ENCODE assay signal across 11 cellular contexts in genomic region chr16:83744521-83744981, GRCh38.
A peak's percentile ranks its signal among the peaks of the same experiment; 100 is the strongest.
DNase-seq lines count a peak whose midpoint lies in the region; ATAC-seq, FAIRE-seq and TF ChIP-seq lines count a peak whose summit lies in the region.
"Had no signal": no experiment of that assay in that cellular context is flagged by ENCODE, and none has a peak within 500 bp of the region (broad histone marks: within the 10 kb centered on the region; RNA-seq: fewer than 3 reads in every experiment).

No MANE protein-coding gene starts in this region.

- BruUV-seq in HepG2 (replicated peaks; lab: Mats Ljungman, UMichigan) = no TSS peak

- no peaks in the 10 kb centered on the region for H3K79me2 ChIP-seq in HepG2 (ENCODE audit: insufficient read depth, low read length)

- TF ChIP-seq EP300 in HepG2 (IDR thresholded peaks at IDR 0.05; ENCODE audit: low read depth in 2 of 2, low read length in 2 of 2) (no peak), HepG2 (CRISPR knock-in tag; IDR thresholded peaks at IDR 0.05; ENCODE audit: borderline replicate concordance) (no peak)

- DNase-seq in NCI-H82 (lab: John Stamatoyannopoulos, UW) (peak; percentile 1), NCI-H82 treated with DMSO at 0.1 percent for 48 hours (lab: John Stamatoyannopoulos, UW; ENCODE audit: unreplicated experiment) (no peak), ascending aorta (ENCODE audit: low spot score in 2 of 2) (peak; percentile 54 to 69), HepG2 (ENCODE audit: low spot score) (no peak), upper lobe of right lung (peak; percentile 67), DMS153 (lab: John Stamatoyannopoulos, UW) (no peak)
- DNase-seq in stimulated activated CD4-positive, alpha-beta T cell treated with anti-CD3 and anti-CD28 coated beads, Interleukin-1b, Interleukin-23, amount 100 ng/mL, for 48 hours = no peak
- no peak for DNase-seq in activated CD4-positive, CD25-positive, alpha-beta regulatory T cell treated with anti-CD3 and anti-CD28 coated beads, Interleukin-2, amount 50 U/mL, for 72 hours

- intact Hi-C loops in ascending aorta (cut with DNase I) = no loop called here
- intact Hi-C loops in HepG2 (cut with micrococcal nuclease; ENCODE audit: unreplicated experiment) = no loop called here
- intact Hi-C loops in upper lobe of right lung (cut with DNase I) = no loop called here

- H3K27ac ChIP-seq in ascending aorta (no peak overlapping the region), HepG2 (ENCODE audit: extremely low read length, insufficient read depth, low read length) (no peak overlapping the region), upper lobe of right lung (no peak overlapping the region)
- H3K27ac ChIP-seq: 22Rv1, thyroid gland had no signal

- H3K4me1 ChIP-seq in ascending aorta (no peaks in the 10 kb centered on the region), HepG2 (ENCODE audit: insufficient read depth, low read length) (no peaks in the 10 kb centered on the region), upper lobe of right lung (no peaks in the 10 kb centered on the region)
- H3K4me1 ChIP-seq: thyroid gland had no signal

- no peaks in the 10 kb centered on the region for H3K27me3 ChIP-seq in ascending aorta
- H3K27me3 ChIP-seq in HepG2 (ENCODE audit: control insufficient read depth in 1 of 2, insufficient read depth in 2 of 2, low read length in 2 of 2) = peaks cover 1 to 20% of the 10 kb centered on the region in 2 experiments; a peak in 4 of 5 replicates
- H3K27me3 ChIP-seq in upper lobe of right lung = no peaks in the 10 kb centered on the region
- H3K27me3 ChIP-seq: thyroid gland had no signal

- TF ChIP-seq CTCF in ascending aorta (IDR thresholded peaks at IDR 0.05) = no peak
- no peak for TF ChIP-seq CTCF in HepG2 (CRISPR knock-in tag; IDR thresholded peaks at IDR 0.05)
- TF ChIP-seq CTCF in upper lobe of right lung (IDR thresholded peaks at IDR 0.05) = no peak

- no peak overlapping the region for H3K9ac ChIP-seq in HepG2 (ENCODE audit: insufficient read depth, low read depth, low read length)

- H3K36me3 ChIP-seq in ascending aorta (peaks cover 3 to 15% of the 10 kb centered on the region in 2 donors), HepG2 (replicated peaks in 1 of 2; ENCODE audit: control insufficient read depth in 1 of 2, insufficient read depth in 2 of 2, low read length in 2 of 2) (no peaks in the 10 kb centered on the region), upper lobe of right lung (no peaks in the 10 kb centered on the region)
- H3K36me3 ChIP-seq: thyroid gland had no signal

- no peak overlapping the region for H3K4me3 ChIP-seq in ascending aorta
- no peak overlapping the region for H3K4me3 ChIP-seq in HepG2 (replicated peaks in 1 of 3; ENCODE audit: insufficient read depth in 1 of 3, low read depth in 2 of 3, low read length in 3 of 3)
- H3K4me3 ChIP-seq in upper lobe of right lung = no peak overlapping the region
- H3K4me3 ChIP-seq: thyroid gland had no signal

- H3K9me3 ChIP-seq in ascending aorta (no peaks in the 10 kb centered on the region), HepG2 (ENCODE audit: low read length) (no peaks in the 10 kb centered on the region), upper lobe of right lung (no peaks in the 10 kb centered on the region)
- H3K9me3 ChIP-seq: thyroid gland had no signal

- H4K20me1 ChIP-seq in HepG2 (ENCODE audit: insufficient read depth, low read length) = no peaks in the 10 kb centered on the region

- CTCF ChIA-PET in HepG2 (lab: Yijun Ruan, JAX; ENCODE audit: low intra/inter-chr PET ratio, low total read pairs) = no interaction called here

- POLR2A ChIA-PET in HepG2 (lab: Yijun Ruan, JAX) = no interaction called here

- no peak for TF ChIP-seq RAD21 in HepG2 (CRISPR knock-in tag; IDR thresholded peaks at IDR 0.05)

- no peak for FAIRE-seq in HepG2 (lab: Jason Lieb, UNC)
- FAIRE-seq: keratinocyte had no signal

- no peak overlapping the region for H3K4me2 ChIP-seq in HepG2 (ENCODE audit: low read depth, low read length)

- no peak overlapping the region for H2AFZ ChIP-seq in HepG2 (ENCODE audit: low read length)

- ATAC-seq in HepG2 (peak; percentile 68), upper lobe of right lung (peak; percentile 88)

- no peak for TF ChIP-seq POLR2A in HepG2 (IDR thresholded peaks at IDR 0.05; ENCODE audit: insufficient read depth in 1 of 2, low read depth in 2 of 2, low read length in 2 of 2)

- 16% methylated on average over 9 of the region's 9 CpGs for WGBS in HepG2 (ENCODE audit: low lambda C conversion rate)

- in situ Hi-C loops in HepG2 (cut with HindIII; ENCODE audit: extremely low pct_ligation_motif_present, low pct_unique_long_range_greater_than_20kb) = no loop called here

TF ChIP-seq in HepG2, 621 proteins besides CTCF, POLR2A, EP300 and RAD21:
- TF ChIP-seq TEAD3 (CRISPR knock-in tag; optimal IDR thresholded peaks at IDR 0.05; ENCODE audit: borderline replicate concordance) = peak; percentile 72
- peak; percentile 44; the same call in 1 of the 2 replicates for TF ChIP-seq MAFF (IDR thresholded peaks at IDR 0.05; ENCODE audit: low read depth, low read length)
- TF ChIP-seq DZIP1 (CRISPR knock-in tag; IDR thresholded peaks at IDR 0.05) = no peak
- TF ChIP-seq FOXJ3 (CRISPR knock-in tag; IDR thresholded peaks at IDR 0.05; ENCODE audit: borderline replicate concordance) = no peak
- TF ChIP-seq MAFK (conservative IDR thresholded peaks at IDR 0.05 in 1 of 2, IDR thresholded peaks at IDR 0.05 in 1 of 2; ENCODE audit: low read length in 2 of 2) = peak; percentile 15 to 35; a peak in 1 of 4 replicates
- TF ChIP-seq RARA (CRISPR knock-in tag; IDR thresholded peaks at IDR 0.05) = peak; percentile 61; the same call in 1 of the 2 replicates
- TF ChIP-seq NR2F1 (CRISPR knock-in tag; IDR thresholded peaks at IDR 0.05) = peak in 1 of 2 experiments; percentile 27; a peak in 1 of 4 replicates
- peak; percentile 58 for TF ChIP-seq FOSL2 (CRISPR knock-in tag; IDR thresholded peaks at IDR 0.05)

Comparison
In these comparisons a context has a peak if more than half of its experiments do, and no peak if none do; other contexts are left out.
1. DNase-seq: peak in NCI-H82 (single experiment), ascending aorta (2 of 2) and upper lobe of right lung (single experiment); none in NCI-H82 treated with DMSO at 0.1 percent for 48 hours (single experiment), HepG2 (single experiment), stimulated activated CD4-positive, alpha-beta T cell treated with anti-CD3 and anti-CD28 coated beads, Interleukin-1b, Interleukin-23, amount 100 ng/mL, for 48 hours (single experiment), DMS153 (single experiment) and activated CD4-positive, CD25-positive, alpha-beta regulatory T cell treated with anti-CD3 and anti-CD28 coated beads, Interleukin-2, amount 50 U/mL, for 72 hours (single experiment).